ENCODE assay signal across 1 cellular context in genomic region chr11:1694064-1694845, GRCh38.
TF ChIP-seq lines count a peak whose summit lies in the region.

No MANE protein-coding gene starts in this region.

TF ChIP-seq in HepG2, 621 proteins besides CTCF, POLR2A, EP300 and RAD21 (continued from another document and continues in another):
- TF ChIP-seq, protein P1, sequence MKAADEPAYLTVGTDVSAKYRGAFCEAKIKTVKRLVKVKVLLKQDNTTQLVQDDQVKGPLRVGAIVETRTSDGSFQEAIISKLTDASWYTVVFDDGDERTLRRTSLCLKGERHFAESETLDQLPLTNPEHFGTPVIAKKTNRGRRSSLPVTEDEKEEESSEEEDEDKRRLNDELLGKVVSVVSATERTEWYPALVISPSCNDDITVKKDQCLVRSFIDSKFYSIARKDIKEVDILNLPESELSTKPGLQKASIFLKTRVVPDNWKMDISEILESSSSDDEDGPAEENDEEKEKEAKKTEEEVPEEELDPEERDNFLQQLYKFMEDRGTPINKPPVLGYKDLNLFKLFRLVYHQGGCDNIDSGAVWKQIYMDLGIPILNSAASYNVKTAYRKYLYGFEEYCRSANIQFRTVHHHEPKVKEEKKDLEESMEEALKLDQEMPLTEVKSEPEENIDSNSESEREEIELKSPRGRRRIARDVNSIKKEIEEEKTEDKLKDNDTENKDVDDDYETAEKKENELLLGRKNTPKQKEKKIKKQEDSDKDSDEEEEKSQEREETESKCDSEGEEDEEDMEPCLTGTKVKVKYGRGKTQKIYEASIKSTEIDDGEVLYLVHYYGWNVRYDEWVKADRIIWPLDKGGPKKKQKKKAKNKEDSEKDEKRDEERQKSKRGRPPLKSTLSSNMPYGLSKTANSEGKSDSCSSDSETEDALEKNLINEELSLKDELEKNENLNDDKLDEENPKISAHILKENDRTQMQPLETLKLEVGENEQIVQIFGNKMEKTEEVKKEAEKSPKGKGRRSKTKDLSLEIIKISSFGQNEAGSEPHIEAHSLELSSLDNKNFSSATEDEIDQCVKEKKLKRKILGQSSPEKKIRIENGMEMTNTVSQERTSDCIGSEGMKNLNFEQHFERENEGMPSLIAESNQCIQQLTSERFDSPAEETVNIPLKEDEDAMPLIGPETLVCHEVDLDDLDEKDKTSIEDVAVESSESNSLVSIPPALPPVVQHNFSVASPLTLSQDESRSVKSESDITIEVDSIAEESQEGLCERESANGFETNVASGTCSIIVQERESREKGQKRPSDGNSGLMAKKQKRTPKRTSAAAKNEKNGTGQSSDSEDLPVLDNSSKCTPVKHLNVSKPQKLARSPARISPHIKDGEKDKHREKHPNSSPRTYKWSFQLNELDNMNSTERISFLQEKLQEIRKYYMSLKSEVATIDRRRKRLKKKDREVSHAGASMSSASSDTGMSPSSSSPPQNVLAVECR (CRISPR knock-in tag; IDR thresholded peaks at IDR 0.05; ENCODE audit: borderline replicate concordance), result no peak
- TF ChIP-seq ZNF720 (CRISPR knock-in tag; IDR thresholded peaks at IDR 0.05) (no peak), LRRFIP1 (CRISPR knock-in tag; conservative IDR thresholded peaks at IDR 0.05) (no peak), ZNF503 (CRISPR knock-in tag; IDR thresholded peaks at IDR 0.05) (no peak; the same call in 1 of the 2 replicates), EZH2 (conservative IDR thresholded peaks at IDR 0.05; ENCODE audit: low read depth, low read length) (no peak), EEA1 (CRISPR knock-in tag; IDR thresholded peaks at IDR 0.05; ENCODE audit: borderline replicate concordance) (no peak), TRIM24 (CRISPR knock-in tag; IDR thresholded peaks at IDR 0.05) (no peak), MBNL3 (CRISPR knock-in tag; conservative IDR thresholded peaks at IDR 0.05) (no peak), CBFB (CRISPR knock-in tag; IDR thresholded peaks at IDR 0.05) (0 out of 2 replicates have a peak, but pooled peaks have one; percentile 35), ZNF263 (CRISPR knock-in tag; IDR thresholded peaks at IDR 0.05) (peak; percentile 96), ZKSCAN1 (IDR thresholded peaks at IDR 0.05; ENCODE audit: low read length) (no peak), ZNF570 (CRISPR knock-in tag; IDR thresholded peaks at IDR 0.05; ENCODE audit: borderline replicate concordance) (no peak), ZFAT (CRISPR knock-in tag; conservative IDR thresholded peaks at IDR 0.05) (no peak), HOXA7 (CRISPR knock-in tag; IDR thresholded peaks at IDR 0.05) (no peak), ZNF317 (CRISPR knock-in tag; IDR thresholded peaks at IDR 0.05) (no peak; the same call in 1 of the 2 replicates), ZNF639 (CRISPR knock-in tag; conservative IDR thresholded peaks at IDR 0.05) (no peak), ATF4 (CRISPR knock-in tag; IDR thresholded peaks at IDR 0.05) (no peak), ZNF121 (CRISPR knock-in tag; IDR thresholded peaks at IDR 0.05) (no peak), ERF (CRISPR knock-in tag; IDR thresholded peaks at IDR 0.05) (peak; percentile 71; the same call in 1 of the 2 replicates), ZBTB3 (CRISPR knock-in tag; IDR thresholded peaks at IDR 0.05; ENCODE audit: borderline replicate concordance, low read depth) (no peak), ZNF530 (CRISPR knock-in tag; IDR thresholded peaks at IDR 0.05; ENCODE audit: low read depth) (no peak), TAF15 (IDR thresholded peaks at IDR 0.05; ENCODE audit: low read depth, low read length, poor library complexity, severe bottlenecking) (peak; percentile 10), ZNF83 (CRISPR knock-in tag; IDR thresholded peaks at IDR 0.05; ENCODE audit: borderline replicate concordance) (no peak), ZNF326 (CRISPR knock-in tag; IDR thresholded peaks at IDR 0.05; ENCODE audit: borderline replicate concordance) (no peak)
- TF ChIP-seq, protein P2, sequence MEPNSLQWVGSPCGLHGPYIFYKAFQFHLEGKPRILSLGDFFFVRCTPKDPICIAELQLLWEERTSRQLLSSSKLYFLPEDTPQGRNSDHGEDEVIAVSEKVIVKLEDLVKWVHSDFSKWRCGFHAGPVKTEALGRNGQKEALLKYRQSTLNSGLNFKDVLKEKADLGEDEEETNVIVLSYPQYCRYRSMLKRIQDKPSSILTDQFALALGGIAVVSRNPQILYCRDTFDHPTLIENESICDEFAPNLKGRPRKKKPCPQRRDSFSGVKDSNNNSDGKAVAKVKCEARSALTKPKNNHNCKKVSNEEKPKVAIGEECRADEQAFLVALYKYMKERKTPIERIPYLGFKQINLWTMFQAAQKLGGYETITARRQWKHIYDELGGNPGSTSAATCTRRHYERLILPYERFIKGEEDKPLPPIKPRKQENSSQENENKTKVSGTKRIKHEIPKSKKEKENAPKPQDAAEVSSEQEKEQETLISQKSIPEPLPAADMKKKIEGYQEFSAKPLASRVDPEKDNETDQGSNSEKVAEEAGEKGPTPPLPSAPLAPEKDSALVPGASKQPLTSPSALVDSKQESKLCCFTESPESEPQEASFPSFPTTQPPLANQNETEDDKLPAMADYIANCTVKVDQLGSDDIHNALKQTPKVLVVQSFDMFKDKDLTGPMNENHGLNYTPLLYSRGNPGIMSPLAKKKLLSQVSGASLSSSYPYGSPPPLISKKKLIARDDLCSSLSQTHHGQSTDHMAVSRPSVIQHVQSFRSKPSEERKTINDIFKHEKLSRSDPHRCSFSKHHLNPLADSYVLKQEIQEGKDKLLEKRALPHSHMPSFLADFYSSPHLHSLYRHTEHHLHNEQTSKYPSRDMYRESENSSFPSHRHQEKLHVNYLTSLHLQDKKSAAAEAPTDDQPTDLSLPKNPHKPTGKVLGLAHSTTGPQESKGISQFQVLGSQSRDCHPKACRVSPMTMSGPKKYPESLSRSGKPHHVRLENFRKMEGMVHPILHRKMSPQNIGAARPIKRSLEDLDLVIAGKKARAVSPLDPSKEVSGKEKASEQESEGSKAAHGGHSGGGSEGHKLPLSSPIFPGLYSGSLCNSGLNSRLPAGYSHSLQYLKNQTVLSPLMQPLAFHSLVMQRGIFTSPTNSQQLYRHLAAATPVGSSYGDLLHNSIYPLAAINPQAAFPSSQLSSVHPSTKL (CRISPR knock-in tag; IDR thresholded peaks at IDR 0.05), result peak; percentile 55; the same call in 1 of the 2 replicates
- TF ChIP-seq, protein P3, sequence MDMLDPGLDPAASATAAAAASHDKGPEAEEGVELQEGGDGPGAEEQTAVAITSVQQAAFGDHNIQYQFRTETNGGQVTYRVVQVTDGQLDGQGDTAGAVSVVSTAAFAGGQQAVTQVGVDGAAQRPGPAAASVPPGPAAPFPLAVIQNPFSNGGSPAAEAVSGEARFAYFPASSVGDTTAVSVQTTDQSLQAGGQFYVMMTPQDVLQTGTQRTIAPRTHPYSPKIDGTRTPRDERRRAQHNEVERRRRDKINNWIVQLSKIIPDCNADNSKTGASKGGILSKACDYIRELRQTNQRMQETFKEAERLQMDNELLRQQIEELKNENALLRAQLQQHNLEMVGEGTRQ (IDR thresholded peaks at IDR 0.05; ENCODE audit: low read depth, low read length), result no peak
- TF ChIP-seq, protein P3 (CRISPR knock-in tag; IDR thresholded peaks at IDR 0.05; ENCODE audit: borderline replicate concordance), result no peak
- TF ChIP-seq, protein P4, sequence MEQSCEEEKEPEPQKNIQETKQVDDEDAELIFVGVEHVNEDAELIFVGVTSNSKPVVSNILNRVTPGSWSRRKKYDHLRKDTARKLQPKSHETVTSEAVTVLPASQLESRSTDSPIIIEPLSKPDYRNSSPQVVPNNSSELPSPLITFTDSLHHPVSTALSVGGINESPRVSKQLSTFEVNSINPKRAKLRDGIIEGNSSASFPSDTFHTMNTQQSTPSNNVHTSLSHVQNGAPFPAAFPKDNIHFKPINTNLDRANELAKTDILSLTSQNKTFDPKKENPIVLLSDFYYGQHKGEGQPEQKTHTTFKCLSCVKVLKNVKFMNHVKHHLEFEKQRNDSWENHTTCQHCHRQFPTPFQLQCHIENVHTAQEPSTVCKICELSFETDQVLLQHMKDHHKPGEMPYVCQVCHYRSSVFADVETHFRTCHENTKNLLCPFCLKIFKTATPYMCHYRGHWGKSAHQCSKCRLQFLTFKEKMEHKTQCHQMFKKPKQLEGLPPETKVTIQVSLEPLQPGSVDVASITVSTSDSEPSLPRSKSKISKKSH (CRISPR knock-in tag; IDR thresholded peaks at IDR 0.05; ENCODE audit: borderline replicate concordance), result peak; percentile 8; the same call in 1 of the 2 replicates
- TF ChIP-seq, protein P5, sequence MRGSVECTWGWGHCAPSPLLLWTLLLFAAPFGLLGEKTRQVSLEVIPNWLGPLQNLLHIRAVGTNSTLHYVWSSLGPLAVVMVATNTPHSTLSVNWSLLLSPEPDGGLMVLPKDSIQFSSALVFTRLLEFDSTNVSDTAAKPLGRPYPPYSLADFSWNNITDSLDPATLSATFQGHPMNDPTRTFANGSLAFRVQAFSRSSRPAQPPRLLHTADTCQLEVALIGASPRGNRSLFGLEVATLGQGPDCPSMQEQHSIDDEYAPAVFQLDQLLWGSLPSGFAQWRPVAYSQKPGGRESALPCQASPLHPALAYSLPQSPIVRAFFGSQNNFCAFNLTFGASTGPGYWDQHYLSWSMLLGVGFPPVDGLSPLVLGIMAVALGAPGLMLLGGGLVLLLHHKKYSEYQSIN (CRISPR knock-in tag; IDR thresholded peaks at IDR 0.05; ENCODE audit: borderline replicate concordance), result no peak
- TF ChIP-seq, protein P6, sequence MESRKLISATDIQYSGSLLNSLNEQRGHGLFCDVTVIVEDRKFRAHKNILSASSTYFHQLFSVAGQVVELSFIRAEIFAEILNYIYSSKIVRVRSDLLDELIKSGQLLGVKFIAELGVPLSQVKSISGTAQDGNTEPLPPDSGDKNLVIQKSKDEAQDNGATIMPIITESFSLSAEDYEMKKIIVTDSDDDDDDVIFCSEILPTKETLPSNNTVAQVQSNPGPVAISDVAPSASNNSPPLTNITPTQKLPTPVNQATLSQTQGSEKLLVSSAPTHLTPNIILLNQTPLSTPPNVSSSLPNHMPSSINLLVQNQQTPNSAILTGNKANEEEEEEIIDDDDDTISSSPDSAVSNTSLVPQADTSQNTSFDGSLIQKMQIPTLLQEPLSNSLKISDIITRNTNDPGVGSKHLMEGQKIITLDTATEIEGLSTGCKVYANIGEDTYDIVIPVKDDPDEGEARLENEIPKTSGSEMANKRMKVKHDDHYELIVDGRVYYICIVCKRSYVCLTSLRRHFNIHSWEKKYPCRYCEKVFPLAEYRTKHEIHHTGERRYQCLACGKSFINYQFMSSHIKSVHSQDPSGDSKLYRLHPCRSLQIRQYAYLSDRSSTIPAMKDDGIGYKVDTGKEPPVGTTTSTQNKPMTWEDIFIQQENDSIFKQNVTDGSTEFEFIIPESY (CRISPR knock-in tag; IDR thresholded peaks at IDR 0.05), result 0 out of 2 replicates have a peak, but pooled peaks have one; percentile 29
- TF ChIP-seq, protein P7, sequence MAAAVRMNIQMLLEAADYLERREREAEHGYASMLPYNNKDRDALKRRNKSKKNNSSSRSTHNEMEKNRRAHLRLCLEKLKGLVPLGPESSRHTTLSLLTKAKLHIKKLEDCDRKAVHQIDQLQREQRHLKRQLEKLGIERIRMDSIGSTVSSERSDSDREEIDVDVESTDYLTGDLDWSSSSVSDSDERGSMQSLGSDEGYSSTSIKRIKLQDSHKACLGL (CRISPR knock-in tag; IDR thresholded peaks at IDR 0.05), result no peak; the same call in 1 of the 2 replicates
- TF ChIP-seq, protein P8, sequence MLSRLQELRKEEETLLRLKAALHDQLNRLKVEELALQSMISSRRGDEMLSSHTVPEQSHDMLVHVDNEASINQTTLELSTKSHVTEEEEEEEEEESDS (CRISPR knock-in tag; IDR thresholded peaks at IDR 0.05; ENCODE audit: borderline replicate concordance), result no peak
